In the genomic region with DNA sequence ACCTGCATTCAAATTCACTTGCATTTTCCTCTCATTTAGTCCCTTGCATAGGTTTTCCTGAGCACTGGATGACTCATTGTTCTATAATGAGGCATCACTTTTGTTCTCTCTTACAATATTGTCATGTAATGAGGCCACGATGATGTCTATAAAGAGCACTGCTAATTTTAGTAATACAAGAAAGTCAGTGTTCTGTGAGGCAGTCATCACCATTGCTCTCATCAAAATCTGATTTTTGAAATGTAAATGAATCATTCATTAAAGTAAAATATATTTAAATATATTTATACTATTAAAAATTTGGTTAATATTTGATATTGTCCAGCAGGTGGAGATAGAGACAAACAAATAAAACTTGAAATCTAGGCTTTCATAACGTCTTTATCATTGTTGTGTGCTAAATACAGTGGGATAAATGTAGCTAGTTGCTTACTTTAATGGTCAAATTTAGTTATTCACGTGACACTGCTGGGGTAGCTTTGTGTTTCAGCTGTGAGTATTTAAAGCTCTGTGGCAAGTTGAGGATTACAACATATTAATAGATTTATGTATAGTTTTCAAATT, we compare ENCODE assay signal across 8 cellular contexts. TPM values are rescaled to one million over a fixed set of nuclear protein-coding genes. Genes with fewer than 3 reads are reported as not detected.
DNase-seq lines count a peak whose midpoint lies in the region; ATAC-seq and TF ChIP-seq lines count a peak whose summit lies in the region.

No MANE protein-coding gene starts in this region.

- no peak overlapping the region for H3K4me3 ChIP-seq in AG10803 (ENCODE audit: low read length)
- H3K4me3 ChIP-seq in lung: no peak overlapping the region

- H3K27me3 ChIP-seq in lung (ENCODE audit: control insufficient read depth, insufficient read depth): no peaks in the 10 kb centered on the region

- no peak overlapping the region for H3K27ac ChIP-seq in lung (ENCODE audit: low read depth in 1 of 2, low read length in 1 of 2)

- DNase-seq in AG10803 (ENCODE audit: low read depth) (peak; percentile 60), NCI-H146 (lab: John Stamatoyannopoulos, UW) (peak; percentile 75), cerebellum (ENCODE audit: low spot score) (peak; percentile 40), lung (ENCODE audit: low spot score) (no peak)
- DNase-seq in activated naive CD4-positive, alpha-beta T cell treated with Interleukin-2 at 50 U/mL for 16 hours: no peak

- WGBS in lung, 2 donors: 32 to 36% methylated on average over 3 of the region's 3 CpGs

- H3K36me3 ChIP-seq in lung (ENCODE audit: control insufficient read depth in 2 of 2, insufficient read depth in 2 of 2, low read length in 2 of 2): peaks cover 0 to 12% of the 10 kb centered on the region in 2 donors

- no peaks in the 10 kb centered on the region for H3K9me3 ChIP-seq in lung (ENCODE audit: control insufficient read depth in 2 of 2, insufficient read depth in 1 of 2, low read length in 1 of 2)

- peak; percentile 43 for TF ChIP-seq CTCF in AG10803 (conservative IDR thresholded peaks at IDR 0.05; ENCODE audit: low read length)
- peak; percentile 6 for TF ChIP-seq CTCF in lung (IDR thresholded peaks at IDR 0.05; ENCODE audit: control extremely low read depth, extremely low read depth)

- ATAC-seq in GM18858 (IDR thresholded peaks at IDR 0.05; ENCODE audit: unreplicated experiment) (peak; percentile 48), lung (ENCODE audit: insufficient read depth, low FRiP score) (no peak), HG03439 (IDR thresholded peaks at IDR 0.05; ENCODE audit: unreplicated experiment) (no peak), GM19395 (IDR thresholded peaks at IDR 0.05; ENCODE audit: unreplicated experiment) (no peak)

- no peaks in the 10 kb centered on the region for H3K4me1 ChIP-seq in lung (ENCODE audit: control insufficient read depth in 2 of 2, insufficient read depth in 2 of 2, low read length in 2 of 2)

RNA-seq across cellular contexts. Expression of gene HMGB2, which starts 15.4 kb away (rescaled TPM):
- total RNA-seq in cerebellum: 54.9 TPM
- 10 to 100 TPM; 57.9 to 84.4 TPM for total RNA-seq in lung
- 100 to 1,000 TPM; 126 to 187 TPM for polyA plus RNA-seq in lung

RNA-seq across cellular contexts. Expression of gene SAP30, which starts 52.0 kb away (rescaled TPM):
- total RNA-seq in cerebellum: 26.0 TPM
- total RNA-seq in lung: 10 to 100 TPM; 10.8 to 14.4 TPM
- 10 to 100 TPM in 1 of 2 donors, 1 to 10 TPM in 1; 5.1 to 25.2 TPM for polyA plus RNA-seq in lung

Comparison
In these comparisons a context has a peak if more than half of its experiments do, and no peak if none do; other contexts are left out.
1. DNase-seq: peak in AG10803 (single experiment), NCI-H146 (single experiment) and cerebellum (single experiment); none in lung (single experiment) and activated naive CD4-positive, alpha-beta T cell treated with Interleukin-2 at 50 U/mL for 16 hours (single experiment).